Comparison of ENCODE assay signal across 1 cellular context in the genomic region with DNA sequence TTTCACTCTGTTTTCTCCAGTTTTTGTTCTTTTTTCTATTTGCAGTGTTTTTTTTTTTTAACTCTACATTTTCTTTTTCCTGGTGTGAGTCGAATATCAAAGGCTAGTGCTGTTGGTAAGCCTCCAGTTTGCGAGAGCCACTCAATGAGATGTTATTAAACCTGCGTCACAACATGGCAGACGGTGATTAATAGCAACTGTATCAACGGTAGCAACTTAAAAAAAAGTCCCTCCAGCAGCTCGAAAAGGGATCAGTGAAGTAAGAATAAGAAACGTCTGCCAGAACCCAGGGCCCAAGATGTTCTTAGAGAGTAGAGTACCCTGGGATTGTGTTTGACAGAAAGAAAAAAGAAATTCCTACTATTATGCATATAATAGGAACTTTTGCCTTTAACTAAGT.
TF ChIP-seq lines count a peak whose summit lies in the region.

No MANE protein-coding gene starts in this region.

TF ChIP-seq in K562, 482 proteins besides CTCF, POLR2A, EP300 and RAD21 (continued from another document):
- no peak for TF ChIP-seq HBP1 (CRISPR knock-in tag; IDR thresholded peaks at IDR 0.05)
